ENCODE assay signal across 28 cellular contexts in genomic region chr22:28477556-28477955, GRCh38.
"Had no signal": no experiment of that assay in that cellular context is flagged by ENCODE, and none has a peak within 500 bp of the region (broad histone marks: within the 10 kb centered on the region; RNA-seq: fewer than 3 reads in every experiment).

No MANE protein-coding gene starts in this region.

- DNase-seq: activated CD4-positive, alpha-beta memory T cell treated with anti-CD3 and anti-CD28 coated beads for 36 hours; activated CD4-positive, alpha-beta T cell treated with anti-CD3 and anti-CD28 coated beads, Interleukin-2, amount 10 ng/mL, durations not matched to agents 24 days and 14 days; activated CD8-positive, alpha-beta memory T cell treated with anti-CD3 and anti-CD28 coated beads, Interleukin-2, amount 50 U/mL, for 4 hours; activated effector memory CD4-positive, alpha-beta T cell treated with anti-CD3 and anti-CD28 coated beads, Interleukin-2, amount 50 U/mL, for 16 hours; activated naive CD4-positive, alpha-beta T cell treated with anti-CD3 and anti-CD28 coated beads for 36 hours; activated naive CD8-positive, alpha-beta T cell treated with anti-CD3 and anti-CD28 coated beads, Interleukin-2, amount 10 ng/mL, durations not matched to agents 7 days and 5 days; activated T-cell treated with anti-CD3 and anti-CD28 coated beads, Interleukin-2, amount 50 U/mL, for 1 hour; brain microvascular endothelial cell; central memory CD4-positive, alpha-beta T cell; esophagus squamous epithelium; immature natural killer cell; mesendoderm; stimulated activated CD4-positive, alpha-beta T cell treated with anti-CD3 and anti-CD28 coated beads, Interleukin-1b, Interleukin-23, amount 100 ng/mL, for 48 hours; stimulated activated CD4-positive, alpha-beta T cell treated with anti-CD3 and anti-CD28 coated beads, Interleukin-4, amount 100 ng/mL, for 4 hours; stimulated activated CD8-positive, alpha-beta memory T cell treated with anti-CD3 and anti-CD28 coated beads, Interleukin-4, amount 100 ng/mL, for 48 hours; stimulated activated naive CD8-positive, alpha-beta T cell treated with anti-CD3 and anti-CD28 coated beads, Interleukin-15, amount 100 ng/mL, for 72 hours; substantia nigra; T-helper 1 cell had no signal

- H3K36me3 Mint-ChIP-seq: activated CD4-positive, alpha-beta memory T cell treated with anti-CD3 and anti-CD28 coated beads for 36 hours; activated naive CD8-positive, alpha-beta T cell treated with anti-CD3 and anti-CD28 coated beads, Interleukin-2, amount 10 ng/mL, durations not matched to agents 7 days and 5 days; immature natural killer cell; natural killer cell treated with Interleukin-12 subunit alpha and Interleukin-12 subunit beta and Interleukin-15 and Interleukin-18, amount 100 ng/mL, for 72 hours; stimulated activated memory B cell treated with anti-CD40 and anti-IgM and Interleukin-4, amounts not matched to agents 10 μg/mL and 1 μg/mL and 100 μg/mL, for 72 hours had no signal

- FAIRE-seq: astrocyte, frontal cortex had no signal

- H3K4me3 Mint-ChIP-seq: activated CD4-positive, alpha-beta memory T cell treated with anti-CD3 and anti-CD28 coated beads for 36 hours; activated CD4-positive, alpha-beta T cell treated with anti-CD3 and anti-CD28 coated beads, Interleukin-2, amount 10 ng/mL, durations not matched to agents 24 days and 14 days; activated naive CD4-positive, alpha-beta T cell treated with anti-CD3 and anti-CD28 coated beads for 36 hours; activated naive CD8-positive, alpha-beta T cell treated with anti-CD3 and anti-CD28 coated beads, Interleukin-2, amount 10 ng/mL, durations not matched to agents 7 days and 5 days; activated T-helper 1 cell treated with anti-CD3 and anti-CD28 coated beads, Interleukin-12 subunit alpha, Interleukin-12 subunit beta, Interleukin-2, Interleukin-4 antibody, amounts not matched to agents 30 ng/mL and 10 ng/mL and 1 ng/mL, durations not matched to agents 14 hours and 24 hours and 36 hours; immature natural killer cell; natural killer cell treated with Interleukin-12 subunit alpha and Interleukin-12 subunit beta and Interleukin-15 and Interleukin-18, amount 100 ng/mL, for 72 hours; stimulated activated memory B cell treated with anti-CD40 and anti-IgM and Interleukin-4, amounts not matched to agents 10 μg/mL and 1 μg/mL and 100 μg/mL, for 72 hours; stimulated activated naive CD8-positive, alpha-beta T cell treated with anti-CD3 and anti-CD28 coated beads, Interleukin-15, amount 100 ng/mL, for 72 hours; T-helper 2 cell treated with Interferon-gamma antibody and Interleukin-4, amounts not matched to agents 5 μg/mL and 100 μg/mL, for 36 hours; type B pancreatic cell had no signal

- H3K27me3 Mint-ChIP-seq: type B pancreatic cell had no signal

- H3K27ac ChIP-seq: brain microvascular endothelial cell, esophagus squamous epithelium, right atrium auricular region, vagina had no signal

- H3K4me3 ChIP-seq: esophagus squamous epithelium, right atrium auricular region, smooth muscle cell, vagina had no signal

- ATAC-seq: natural killer cell treated with Interleukin-12 subunit alpha and Interleukin-12 subunit beta and Interleukin-15 and Interleukin-18, amount 100 ng/mL, for 72 hours; stimulated activated memory B cell treated with anti-CD40 and anti-IgM and Interleukin-4, amounts not matched to agents 10 μg/mL and 1 μg/mL and 100 μg/mL, for 72 hours; stimulated activated naive CD8-positive, alpha-beta T cell treated with anti-CD3 and anti-CD28 coated beads, Interleukin-15, amount 100 ng/mL, for 72 hours had no signal

- H3K9me3 ChIP-seq: esophagus squamous epithelium, right atrium auricular region, vagina had no signal

- H3K4me1 Mint-ChIP-seq: activated CD4-positive, alpha-beta T cell treated with anti-CD3 and anti-CD28 coated beads, Interleukin-2, amount 10 ng/mL, durations not matched to agents 24 days and 14 days; activated naive CD8-positive, alpha-beta T cell treated with anti-CD3 and anti-CD28 coated beads, Interleukin-2, amount 10 ng/mL, durations not matched to agents 7 days and 5 days; immature natural killer cell; stimulated activated memory B cell treated with anti-CD40 and anti-IgM and Interleukin-4, amounts not matched to agents 10 μg/mL and 1 μg/mL and 100 μg/mL, for 72 hours; stimulated activated naive CD8-positive, alpha-beta T cell treated with anti-CD3 and anti-CD28 coated beads, Interleukin-15, amount 100 ng/mL, for 72 hours had no signal

- H3K4me1 ChIP-seq: right atrium auricular region had no signal

- H3K27ac Mint-ChIP-seq: activated CD4-positive, alpha-beta memory T cell treated with anti-CD3 and anti-CD28 coated beads for 36 hours; activated CD4-positive, alpha-beta T cell treated with anti-CD3 and anti-CD28 coated beads, Interleukin-2, amount 10 ng/mL, durations not matched to agents 24 days and 14 days; activated naive CD4-positive, alpha-beta T cell treated with anti-CD3 and anti-CD28 coated beads for 36 hours; activated naive CD8-positive, alpha-beta T cell treated with anti-CD3 and anti-CD28 coated beads, Interleukin-2, amount 10 ng/mL, durations not matched to agents 7 days and 5 days; activated T-helper 1 cell treated with anti-CD3 and anti-CD28 coated beads, Interleukin-12 subunit alpha, Interleukin-12 subunit beta, Interleukin-2, Interleukin-4 antibody, amounts not matched to agents 30 ng/mL and 10 ng/mL and 1 ng/mL, durations not matched to agents 14 hours and 24 hours and 36 hours; immature natural killer cell; natural killer cell treated with Interleukin-12 subunit alpha and Interleukin-12 subunit beta and Interleukin-15 and Interleukin-18, amount 100 ng/mL, for 72 hours; stimulated activated memory B cell treated with anti-CD40 and anti-IgM and Interleukin-4, amounts not matched to agents 10 μg/mL and 1 μg/mL and 100 μg/mL, for 72 hours; stimulated activated naive CD8-positive, alpha-beta T cell treated with anti-CD3 and anti-CD28 coated beads, Interleukin-15, amount 100 ng/mL, for 72 hours; T-helper 2 cell treated with Interferon-gamma antibody and Interleukin-4, amounts not matched to agents 5 μg/mL and 100 μg/mL, for 36 hours; type B pancreatic cell had no signal

- H3K36me3 ChIP-seq: brain microvascular endothelial cell, esophagus squamous epithelium, right atrium auricular region, vagina had no signal

- H3K9me3 Mint-ChIP-seq: activated CD4-positive, alpha-beta memory T cell treated with anti-CD3 and anti-CD28 coated beads for 36 hours; activated CD4-positive, alpha-beta T cell treated with anti-CD3 and anti-CD28 coated beads, Interleukin-2, amount 10 ng/mL, durations not matched to agents 24 days and 14 days; activated naive CD4-positive, alpha-beta T cell treated with anti-CD3 and anti-CD28 coated beads for 36 hours; activated naive CD8-positive, alpha-beta T cell treated with anti-CD3 and anti-CD28 coated beads, Interleukin-2, amount 10 ng/mL, durations not matched to agents 7 days and 5 days; activated T-helper 1 cell treated with anti-CD3 and anti-CD28 coated beads, Interleukin-12 subunit alpha, Interleukin-12 subunit beta, Interleukin-2, Interleukin-4 antibody, amounts not matched to agents 30 ng/mL and 10 ng/mL and 1 ng/mL, durations not matched to agents 14 hours and 24 hours and 36 hours; immature natural killer cell; natural killer cell treated with Interleukin-12 subunit alpha and Interleukin-12 subunit beta and Interleukin-15 and Interleukin-18, amount 100 ng/mL, for 72 hours; stimulated activated memory B cell treated with anti-CD40 and anti-IgM and Interleukin-4, amounts not matched to agents 10 μg/mL and 1 μg/mL and 100 μg/mL, for 72 hours; stimulated activated naive CD8-positive, alpha-beta T cell treated with anti-CD3 and anti-CD28 coated beads, Interleukin-15, amount 100 ng/mL, for 72 hours; T-helper 2 cell treated with Interferon-gamma antibody and Interleukin-4, amounts not matched to agents 5 μg/mL and 100 μg/mL, for 36 hours had no signal

- H3K27me3 ChIP-seq: brain microvascular endothelial cell, right atrium auricular region, vagina had no signal
